Comparison of ENCODE assay signal across 10 cellular contexts in genomic region chr15:66882251-66883020, GRCh38.
DNase-seq lines count a peak whose midpoint lies in the region; ATAC-seq and TF ChIP-seq lines count a peak whose summit lies in the region.
"Had no signal": no experiment of that assay in that cellular context is flagged by ENCODE, and none has a peak within 500 bp of the region (broad histone marks: within the 10 kb centered on the region; RNA-seq: fewer than 3 reads in every experiment).

No MANE protein-coding gene starts in this region.

- no peaks in the 10 kb centered on the region for H3K9me3 Mint-ChIP-seq in chondrocyte (ENCODE audit: low read depth)
- H3K9me3 Mint-ChIP-seq: memory B cell had no signal

- no peak overlapping the region for H3K4me3 ChIP-seq in HUES64 (ENCODE audit: low read length)

- H3K27me3 ChIP-seq in HUES64 (ENCODE audit: insufficient read depth, low read length) = no peaks in the 10 kb centered on the region

- no peaks in the 10 kb centered on the region for H3K27me3 Mint-ChIP-seq in chondrocyte (ENCODE audit: low read depth)

- H3K27ac Mint-ChIP-seq in chondrocyte (ENCODE audit: unreplicated experiment) = peak overlapping the region; percentile 95
- H3K27ac Mint-ChIP-seq: memory B cell had no signal

- no peak for ATAC-seq in left lobe of liver
- no peak for ATAC-seq in HG02852 (IDR thresholded peaks at IDR 0.05; ENCODE audit: unreplicated experiment)

- H3K9ac ChIP-seq in HUES64 (ENCODE audit: low read depth, low read length) = no peak overlapping the region

- TF ChIP-seq CTCF in chondrocyte (IDR thresholded peaks at IDR 0.05) = no peak

- H3K36me3 ChIP-seq in HUES64 (ENCODE audit: insufficient read depth, low read length) = no peaks in the 10 kb centered on the region

- no peak overlapping the region for H3K4me3 Mint-ChIP-seq in chondrocyte (ENCODE audit: unreplicated experiment)
- H3K4me3 Mint-ChIP-seq: memory B cell had no signal

- 94% methylated on average over 11 of the region's 11 CpGs for WGBS in HUES64

- H3K36me3 Mint-ChIP-seq in chondrocyte (ENCODE audit: low read depth) = no peaks in the 10 kb centered on the region
- H3K36me3 Mint-ChIP-seq: memory B cell had no signal

- peaks cover 18% of the 10 kb centered on the region for H3K4me1 ChIP-seq in HUES64 (ENCODE audit: insufficient read depth, low read length)

- H3K4me1 Mint-ChIP-seq in chondrocyte (ENCODE audit: low read depth) = peaks cover 56% of the 10 kb centered on the region

- H3K27ac ChIP-seq in HUES64 (ENCODE audit: low read depth, low read length) = peak overlapping the region; percentile 86

- DNase-seq in chondrocyte (ENCODE audit: low spot score) = no peak
- DNase-seq in left lobe of liver (ENCODE audit: low spot score) = peak; percentile 39
- DNase-seq in ureter (ENCODE audit: low spot score) = peak; percentile 42
- no peak for DNase-seq in NOMO-1 treated with DMSO at 0.1 percent for 48 hours (lab: John Stamatoyannopoulos, UW; ENCODE audit: unreplicated experiment)
- no peak for DNase-seq in hippocampal formation (lab: John Stamatoyannopoulos, UW)
- DNase-seq: activated CD4-positive, alpha-beta T cell treated with anti-CD3 and anti-CD28 coated beads for 1 hour; NCI-H2171 had no signal

- H3K9me3 ChIP-seq in HUES64 (ENCODE audit: insufficient read depth, low read depth, low read length) = peaks cover 16% of the 10 kb centered on the region

Comparison
In these comparisons a context has a peak if more than half of its experiments do, and no peak if none do; other contexts are left out.
1. DNase-seq: peak in left lobe of liver (single experiment) and ureter (single experiment); none in chondrocyte (single experiment), NOMO-1 treated with DMSO at 0.1 percent for 48 hours (single experiment) and hippocampal formation (0 of 2).